ENCODE assay signal across 8 cellular contexts in genomic region chr2:207505728-207506127, GRCh38. TPM values are rescaled to one million over a fixed set of nuclear protein-coding genes. Genes with fewer than 3 reads are reported as not detected.
DNase-seq lines count a peak whose midpoint lies in the region; ATAC-seq and TF ChIP-seq lines count a peak whose summit lies in the region.

No MANE protein-coding gene starts in this region.

- ATAC-seq in RWPE2 (ENCODE audit: low read depth) (peak; percentile 97), GM21786 (IDR thresholded peaks at IDR 0.05; ENCODE audit: unreplicated experiment) (no peak)

- H3K4me1 Mint-ChIP-seq in endodermal cell, result peaks cover 26% of the 10 kb centered on the region
- peaks cover 6% of the 10 kb centered on the region for H3K4me1 Mint-ChIP-seq in glutamatergic neuron (ENCODE audit: low read depth, unreplicated experiment)

- H3K27ac Mint-ChIP-seq in endodermal cell, result no peak overlapping the region
- H3K27ac Mint-ChIP-seq in glutamatergic neuron (ENCODE audit: unreplicated experiment), result no peak overlapping the region

- no peak overlapping the region for H3K4me3 ChIP-seq in RWPE2 (ENCODE audit: severe bottlenecking)
- H3K4me3 ChIP-seq in endodermal cell (ENCODE audit: low read length), result no peak overlapping the region
- H3K4me3 ChIP-seq in rectal smooth muscle tissue (ENCODE audit: low read length), result no peak overlapping the region
- no peak overlapping the region for H3K4me3 ChIP-seq in WERI-Rb-1 (ENCODE audit: low read depth, low read length)

- H3K4me1 ChIP-seq in RWPE2 (ENCODE audit: insufficient read depth, poor library complexity, severe bottlenecking) (peaks cover 33% of the 10 kb centered on the region), endodermal cell (ENCODE audit: control insufficient read depth, insufficient read depth, low read length) (peaks cover 3% of the 10 kb centered on the region), rectal smooth muscle tissue (ENCODE audit: control insufficient read depth, insufficient read depth, low read length) (peaks cover 13% of the 10 kb centered on the region)

- no peak overlapping the region for H3K9ac ChIP-seq in endodermal cell (ENCODE audit: extremely low read depth, low read length, poor library complexity, severe bottlenecking)
- H3K9ac ChIP-seq in rectal smooth muscle tissue (ENCODE audit: low read length), result no peak overlapping the region

- H3K27me3 Mint-ChIP-seq in endodermal cell (ENCODE audit: insufficient read depth), result no peaks in the 10 kb centered on the region
- no peaks in the 10 kb centered on the region for H3K27me3 Mint-ChIP-seq in glutamatergic neuron (ENCODE audit: unreplicated experiment)

- H3K4me3 Mint-ChIP-seq in endodermal cell, result no peak overlapping the region
- no peak overlapping the region for H3K4me3 Mint-ChIP-seq in glutamatergic neuron (ENCODE audit: unreplicated experiment)

- H3K9me3 ChIP-seq in RWPE2 (ENCODE audit: severe bottlenecking) (no peaks in the 10 kb centered on the region), endodermal cell (ENCODE audit: control insufficient read depth, low read length) (no peaks in the 10 kb centered on the region), WERI-Rb-1 (ENCODE audit: severe bottlenecking) (no peaks in the 10 kb centered on the region)

- H3K27me3 ChIP-seq in RWPE2 (ENCODE audit: insufficient read depth, poor library complexity, severe bottlenecking) (no peaks in the 10 kb centered on the region), endodermal cell (ENCODE audit: control insufficient read depth, insufficient read depth, low read length, poor library complexity, severe bottlenecking) (no peaks in the 10 kb centered on the region), rectal smooth muscle tissue (ENCODE audit: control insufficient read depth, insufficient read depth, low read length) (no peaks in the 10 kb centered on the region), WERI-Rb-1 (ENCODE audit: insufficient read depth, low read depth, severe bottlenecking) (no peaks in the 10 kb centered on the region)

- H3K36me3 ChIP-seq in RWPE2 (ENCODE audit: low read depth), result no peaks in the 10 kb centered on the region
- H3K36me3 ChIP-seq in endodermal cell (ENCODE audit: control insufficient read depth, insufficient read depth, low read length), result no peaks in the 10 kb centered on the region
- H3K36me3 ChIP-seq in rectal smooth muscle tissue (ENCODE audit: control insufficient read depth, insufficient read depth, low read length), result no peaks in the 10 kb centered on the region
- H3K36me3 ChIP-seq in WERI-Rb-1, result no peaks in the 10 kb centered on the region

- H3K36me3 Mint-ChIP-seq in endodermal cell (ENCODE audit: low read depth) (no peaks in the 10 kb centered on the region), glutamatergic neuron (ENCODE audit: unreplicated experiment) (no peaks in the 10 kb centered on the region)

- TF ChIP-seq CTCF in RWPE2 (IDR thresholded peaks at IDR 0.05; ENCODE audit: poor library complexity, severe bottlenecking) (no peak), endodermal cell (conservative IDR thresholded peaks at IDR 0.05) (no peak), glutamatergic neuron (IDR thresholded peaks at IDR 0.05; ENCODE audit: partially characterized antibody, unreplicated experiment) (no peak), WERI-Rb-1 (IDR thresholded peaks at IDR 0.05; ENCODE audit: low read depth, low read length) (no peak)

- peaks cover 1% of the 10 kb centered on the region for H3K9me3 Mint-ChIP-seq in endodermal cell
- no peaks in the 10 kb centered on the region for H3K9me3 Mint-ChIP-seq in glutamatergic neuron (ENCODE audit: unreplicated experiment)

- H3K27ac ChIP-seq in RWPE2 (ENCODE audit: poor library complexity, severe bottlenecking) (peak overlapping the region; percentile 89), endodermal cell (ENCODE audit: low read depth, low read length) (peak overlapping the region; percentile 89), rectal smooth muscle tissue (ENCODE audit: low read depth, low read length) (peak overlapping the region; percentile 19), WERI-Rb-1 (no peak overlapping the region)

- WGBS in endodermal cell (ENCODE audit: insufficient coverage in 1 of 2, insufficient read length in 1 of 2), 2 experiments, result 66% methylated on average over 1 of the region's 1 CpG; no CpG with 5 or more reads in 1 of the 2 experiments

- DNase-seq in GM04504 (ENCODE audit: low read depth) (peak; percentile 67), RWPE2 (ENCODE audit: low spot score) (peak; percentile 78), endodermal cell (no peak), glutamatergic neuron (no peak), NCI-H446 treated with DMSO at 0.1 percent for 48 hours (lab: John Stamatoyannopoulos, UW) (no peak), WERI-Rb-1 (no peak)

RNA-seq across cellular contexts. Expression of gene CREB1, which starts 24.0 kb away (rescaled TPM):
- total RNA-seq in endodermal cell, result 100 to 1,000 TPM in 1 of 2 donors, 10 to 100 TPM in 1; 87.1 to 105 TPM
- polyA plus RNA-seq in endodermal cell (2013, experiment 1 of 2), result 81.8 TPM
- 73.3 TPM for polyA plus RNA-seq in endodermal cell (2013, experiment 2 of 2)
- 108 TPM for total RNA-seq in glutamatergic neuron (ENCODE audit: unreplicated experiment)

Comparison
In these comparisons a context has a peak if more than half of its experiments do, and no peak if none do; other contexts are left out.
1. DNase-seq: peak in GM04504 (single experiment) and RWPE2 (single experiment); none in endodermal cell (single experiment), glutamatergic neuron (single experiment), NCI-H446 treated with DMSO at 0.1 percent for 48 hours (single experiment) and WERI-Rb-1 (single experiment).